In the genomic region with DNA sequence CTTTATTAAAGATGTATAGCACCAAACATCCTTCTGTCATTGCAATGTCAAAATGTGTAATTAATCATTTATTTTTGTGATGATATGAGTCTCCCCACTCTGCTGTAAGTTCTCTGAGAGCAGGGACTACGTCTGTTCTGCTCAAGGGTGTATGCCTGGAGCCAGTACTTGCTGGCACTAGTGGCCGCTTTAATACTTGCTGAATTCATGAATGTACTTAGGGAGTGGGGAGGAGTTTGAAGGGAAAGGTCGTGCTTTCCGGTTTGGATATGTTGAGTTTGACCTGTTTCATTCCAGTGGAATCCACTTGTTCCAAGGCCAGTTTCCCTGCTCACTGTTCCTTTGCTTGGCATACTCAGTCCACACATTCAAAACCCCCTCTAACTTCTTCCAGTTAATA, we compare ENCODE assay signal across 1 cellular context.
A peak's percentile ranks its signal among the peaks of the same experiment; 100 is the strongest.
TF ChIP-seq lines count a peak whose summit lies in the region.

No MANE protein-coding gene starts in this region.

TF ChIP-seq in K562, 482 proteins besides CTCF, POLR2A, EP300 and RAD21:
- TF ChIP-seq, protein P1, sequence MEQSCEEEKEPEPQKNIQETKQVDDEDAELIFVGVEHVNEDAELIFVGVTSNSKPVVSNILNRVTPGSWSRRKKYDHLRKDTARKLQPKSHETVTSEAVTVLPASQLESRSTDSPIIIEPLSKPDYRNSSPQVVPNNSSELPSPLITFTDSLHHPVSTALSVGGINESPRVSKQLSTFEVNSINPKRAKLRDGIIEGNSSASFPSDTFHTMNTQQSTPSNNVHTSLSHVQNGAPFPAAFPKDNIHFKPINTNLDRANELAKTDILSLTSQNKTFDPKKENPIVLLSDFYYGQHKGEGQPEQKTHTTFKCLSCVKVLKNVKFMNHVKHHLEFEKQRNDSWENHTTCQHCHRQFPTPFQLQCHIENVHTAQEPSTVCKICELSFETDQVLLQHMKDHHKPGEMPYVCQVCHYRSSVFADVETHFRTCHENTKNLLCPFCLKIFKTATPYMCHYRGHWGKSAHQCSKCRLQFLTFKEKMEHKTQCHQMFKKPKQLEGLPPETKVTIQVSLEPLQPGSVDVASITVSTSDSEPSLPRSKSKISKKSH (CRISPR knock-in tag; IDR thresholded peaks at IDR 0.05), result no peak
- peak; percentile 12 for TF ChIP-seq MEIS2 (IDR thresholded peaks at IDR 0.05; ENCODE audit: partially characterized antibody)
TF ChIP-seq in K562: peak in this region for 1.
